ENCODE assay signal across 26 cellular contexts in genomic region chrX:152899111-152899873, GRCh38. TPM values are rescaled to one million over a fixed set of nuclear protein-coding genes. Genes with fewer than 3 reads are reported as not detected.
A peak's percentile ranks its signal among the peaks of the same experiment; 100 is the strongest.
DNase-seq lines count a peak whose midpoint lies in the region; ATAC-seq, FAIRE-seq and TF ChIP-seq lines count a peak whose summit lies in the region.
"Had no signal": no experiment of that assay in that cellular context is flagged by ENCODE, and none has a peak within 500 bp of the region (broad histone marks: within the 10 kb centered on the region; RNA-seq: fewer than 3 reads in every experiment).

No MANE protein-coding gene starts in this region.

- no peaks in the 10 kb centered on the region for H3K9me3 ChIP-seq in PC-3 (ENCODE audit: low read length)
- no peaks in the 10 kb centered on the region for H3K9me3 ChIP-seq in mesenchymal stem cell (ENCODE audit: control insufficient read depth, low read length)
- H3K9me3 ChIP-seq in thoracic aorta: no peaks in the 10 kb centered on the region
- H3K9me3 ChIP-seq: BE2C, MG63, Peyer's patch had no signal

- no peak overlapping the region for H2AFZ ChIP-seq in PC-3 (ENCODE audit: low read length)
- H2AFZ ChIP-seq in mesenchymal stem cell (ENCODE audit: low read depth, low read length): no peak overlapping the region

- H3K27ac ChIP-seq in PC-3 (ENCODE audit: low read length) (no peak overlapping the region), mesenchymal stem cell (ENCODE audit: low read length, poor library complexity, severe bottlenecking) (no peak overlapping the region), thoracic aorta (peak overlapping the region; percentile 17 to 41)
- H3K27ac ChIP-seq: brain microvascular endothelial cell, Peyer's patch, WERI-Rb-1 had no signal

- WGBS in mesenchymal stem cell: 90% methylated on average over 12 of the region's 16 CpGs

- H3K4me2 ChIP-seq in PC-3 (ENCODE audit: low read length): peak overlapping the region; percentile 94
- peak overlapping the region; percentile 16 for H3K4me2 ChIP-seq in mesenchymal stem cell (ENCODE audit: low read length, poor library complexity, severe bottlenecking)

- FAIRE-seq in bronchial epithelial cell (lab: Jason Lieb, UNC): no peak
- FAIRE-seq: H1, islet of Langerhans had no signal

- H3K9ac ChIP-seq in PC-3 (ENCODE audit: low read length): peak overlapping the region; percentile 91; the same call in 1 of the 2 replicates
- no peak overlapping the region for H3K9ac ChIP-seq in mesenchymal stem cell (ENCODE audit: low read length)

- H2BK120ac ChIP-seq in mesenchymal stem cell (ENCODE audit: low read depth, low read length): no peak overlapping the region

- H3K4me3 ChIP-seq in PC-3 (ENCODE audit: low read length): peak overlapping the region; percentile 82
- peak overlapping the region; percentile 62 for H3K4me3 ChIP-seq in bronchial epithelial cell (ENCODE audit: low read depth, low read length)
- H3K4me3 ChIP-seq in mesenchymal stem cell (ENCODE audit: insufficient read depth in 1 of 2, low read depth in 1 of 2, low read length in 2 of 2): no peak overlapping the region
- H3K4me3 ChIP-seq in thoracic aorta: no peak overlapping the region
- H3K4me3 ChIP-seq: MG63, Peyer's patch had no signal

- intact Hi-C loops in PC-3 (cut with micrococcal nuclease): no loop called here

- BruUV-seq in PC-3 (replicated peaks; lab: Mats Ljungman, UMichigan): no TSS peak

- H3F3A ChIP-seq in PC-3 (ENCODE audit: low read length, unreplicated experiment): peaks cover 6% of the 10 kb centered on the region

- H3K4me1 ChIP-seq in PC-3 (ENCODE audit: insufficient read depth, low read length) (peaks cover 72% of the 10 kb centered on the region), mesenchymal stem cell (ENCODE audit: control insufficient read depth, insufficient read depth, low read depth, low read length) (peaks cover 37% of the 10 kb centered on the region), thoracic aorta (ENCODE audit: control insufficient read depth in 1 of 2, low read depth in 2 of 2) (peaks cover 0 to 32% of the 10 kb centered on the region in 2 donors)
- H3K4me1 ChIP-seq: Peyer's patch had no signal

- POLR2A ChIA-PET in PC-3 (lab: Charles Lee; ENCODE audit: unreplicated experiment): no interaction called here

- no peaks in the 10 kb centered on the region for H3K9me2 ChIP-seq in PC-3 (replicated peaks; ENCODE audit: low read length)

- H3K18ac ChIP-seq in mesenchymal stem cell (ENCODE audit: low read depth in 1 of 2, low read length in 2 of 2): no peak overlapping the region

- no peak overlapping the region for H4K8ac ChIP-seq in mesenchymal stem cell (ENCODE audit: low read length)

- H3K14ac ChIP-seq in mesenchymal stem cell (ENCODE audit: low read length in 2 of 2): no peak overlapping the region

- H2BK15ac ChIP-seq in mesenchymal stem cell (ENCODE audit: low read depth, poor library complexity, severe bottlenecking): no peak overlapping the region

- H4K91ac ChIP-seq in mesenchymal stem cell (ENCODE audit: low read length): no peak overlapping the region

- H4K20me1 ChIP-seq in PC-3 (ENCODE audit: low read length): peaks cover 16% of the 10 kb centered on the region

- H3K36me3 ChIP-seq in PC-3 (ENCODE audit: low read depth, low read length) (no peaks in the 10 kb centered on the region), bronchial epithelial cell (ENCODE audit: control insufficient read depth, insufficient read depth, low read length) (peaks cover 8% of the 10 kb centered on the region), mesenchymal stem cell (ENCODE audit: control insufficient read depth in 1 of 2, insufficient read depth in 2 of 2, low read depth in 1 of 2, low read length in 2 of 2) (peaks cover 0 to 4% of the 10 kb centered on the region in 2 experiments), thoracic aorta (no peaks in the 10 kb centered on the region)
- H3K36me3 ChIP-seq: BE2C, brain microvascular endothelial cell, MG63, Peyer's patch, WERI-Rb-1 had no signal

- CTCF ChIA-PET in PC-3 (lab: Charles Lee): no interaction called here

- H2BK12ac ChIP-seq in mesenchymal stem cell (ENCODE audit: low read length in 2 of 2): no peak overlapping the region

- no peak overlapping the region for H3K23ac ChIP-seq in mesenchymal stem cell (ENCODE audit: low read length in 2 of 2)

- H3K4ac ChIP-seq in mesenchymal stem cell (ENCODE audit: low read depth in 1 of 2, low read length in 2 of 2): no peak overlapping the region

- no peaks in the 10 kb centered on the region for H3K27me3 ChIP-seq in PC-3 (ENCODE audit: low read length)
- no peaks in the 10 kb centered on the region for H3K27me3 ChIP-seq in bronchial epithelial cell (ENCODE audit: control insufficient read depth, insufficient read depth, low read length)
- peaks cover 0 to 65% of the 10 kb centered on the region in 2 experiments for H3K27me3 ChIP-seq in mesenchymal stem cell (ENCODE audit: control insufficient read depth in 1 of 2, insufficient read depth in 1 of 2, low read length in 2 of 2)
- H3K27me3 ChIP-seq in thoracic aorta (replicated peaks; ENCODE audit: insufficient read depth): no peaks in the 10 kb centered on the region
- H3K27me3 ChIP-seq: BE2C, brain microvascular endothelial cell, MG63, Peyer's patch had no signal

- ATAC-seq in PC-3 (no peak), thoracic aorta (ENCODE audit: insufficient number of reproducible peaks, low FRiP score, low read depth) (no peak), HG02884 (IDR thresholded peaks at IDR 0.05; ENCODE audit: unreplicated experiment) (no peak)
- ATAC-seq: CD8-positive, alpha-beta T cell; naive thymus-derived CD4-positive, alpha-beta T cell had no signal

- no peak overlapping the region for H2BK5ac ChIP-seq in mesenchymal stem cell (ENCODE audit: low read depth, low read length, poor library complexity, severe bottlenecking)

- H2AK5ac ChIP-seq in mesenchymal stem cell (ENCODE audit: low read length, severe bottlenecking): no peak overlapping the region

- DNase-seq in PC-3 (no peak), bronchial epithelial cell (ENCODE audit: low read depth) (no peak), mesenchymal stem cell (no peak), thoracic aorta (ENCODE audit: low spot score) (no peak), NCI-H1436 treated with DMSO at 0.1 percent for 48 hours (lab: John Stamatoyannopoulos, UW) (no peak)
- no peak for DNase-seq in effector CD8-positive, alpha-beta T cell (lab: John Stamatoyannopoulos, UW)
- DNase-seq: activated CD4-positive, alpha-beta T cell treated with anti-CD3 and anti-CD28 coated beads for 48 hours; activated T-cell treated with anti-CD3 and anti-CD28 coated beads for 4 hours; amniotic stem cell; BE2C; brain microvascular endothelial cell; CD8-positive, alpha-beta T cell; glutamatergic neuron; KG1; MG63; naive thymus-derived CD4-positive, alpha-beta T cell; NCI-H1105 treated with DMSO at 0.1 percent for 48 hours; NCI-H2029; NCI-H748 treated with DMSO at 0.1 percent for 48 hours; occipital lobe; Peyer's patch; stimulated activated naive CD4-positive, alpha-beta T cell; WERI-Rb-1 had no signal

- peaks cover 64% of the 10 kb centered on the region for H3K79me2 ChIP-seq in PC-3 (ENCODE audit: low read length)

- no peak for TF ChIP-seq CTCF in PC-3 (conservative IDR thresholded peaks at IDR 0.05; ENCODE audit: low read depth, low read length)
- TF ChIP-seq CTCF in bronchial epithelial cell (IDR thresholded peaks at IDR 0.05; ENCODE audit: insufficient read depth, low read length, severe bottlenecking): no peak
- TF ChIP-seq CTCF in thoracic aorta (IDR thresholded peaks at IDR 0.05): no peak

- peaks cover 5% of the 10 kb centered on the region for H3K79me1 ChIP-seq in mesenchymal stem cell (replicated peaks; ENCODE audit: low read length, poor library complexity, severe bottlenecking)

RNA-seq across cellular contexts. Expression of gene ZNF185, which starts 1.4 kb away (rescaled TPM):
- 68.9 and 77.0 TPM in 2 replicates for total RNA-seq in PC-3 (2014; rRNA removed)
- total RNA-seq in bronchial epithelial cell: 93.5 and 264 TPM in 2 replicates
- polyA plus RNA-seq in mesenchymal stem cell (2013, experiment 1 of 2): 1.9 TPM
- polyA plus RNA-seq in mesenchymal stem cell (2013, experiment 2 of 2): 1.7 TPM
- total RNA-seq in thoracic aorta: 1 to 10 TPM; 8.1 to 8.5 TPM

Comparison
In these comparisons a context has a peak if more than half of its experiments do, and no peak if none do; other contexts are left out.
1. H3K27ac ChIP-seq: peak in thoracic aorta (2 of 2); none in PC-3 (single experiment) and mesenchymal stem cell (single experiment).
2. H3K4me3 ChIP-seq: peak in PC-3 (single experiment) and bronchial epithelial cell (single experiment); none in mesenchymal stem cell (0 of 2) and thoracic aorta (single experiment).